Comparison of ENCODE assay signal across 9 cellular contexts in the genomic region with DNA sequence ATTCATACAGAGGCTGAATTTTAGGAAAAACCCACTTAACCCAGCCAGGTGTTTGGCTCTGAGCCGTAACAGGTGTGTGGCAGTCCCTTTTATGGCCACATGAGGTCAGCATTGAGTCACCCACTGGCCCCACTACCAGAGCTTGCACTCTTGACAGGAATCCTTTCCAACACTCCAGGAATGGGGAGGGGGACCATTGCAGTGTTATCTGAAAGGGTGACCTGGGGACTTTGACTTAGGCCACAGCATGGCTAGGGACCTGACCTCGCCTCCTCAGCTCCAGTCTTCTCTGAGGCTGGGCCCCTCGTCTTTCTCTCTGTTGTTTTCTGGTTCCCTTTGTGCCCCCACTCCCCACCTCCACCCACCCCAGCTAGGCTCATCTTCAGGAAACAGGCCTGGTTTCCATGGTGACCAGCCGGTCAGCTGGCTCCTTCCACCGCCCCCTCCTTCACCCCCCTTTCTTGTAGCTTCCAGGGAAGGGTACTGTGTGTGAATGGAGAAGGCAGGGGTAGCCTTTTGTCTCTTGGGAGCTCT. TPM values are rescaled to one million over a fixed set of nuclear protein-coding genes. Genes with fewer than 3 reads are reported as not detected.
DNase-seq lines count a peak whose midpoint lies in the region; ATAC-seq, FAIRE-seq and TF ChIP-seq lines count a peak whose summit lies in the region.
"Had no signal": no experiment of that assay in that cellular context is flagged by ENCODE, and none has a peak within 500 bp of the region (broad histone marks: within the 10 kb centered on the region; RNA-seq: fewer than 3 reads in every experiment).

No MANE protein-coding gene starts in this region.

- H3K27ac ChIP-seq in dorsolateral prefrontal cortex, result peak overlapping the region in 15 of 59 donors; percentile 5 to 96 (median 55)
- H3K27ac ChIP-seq: epithelial cell of prostate had no signal

- intact Hi-C loops in dorsolateral prefrontal cortex (cut with DNase I), result loop anchor here (1.0 to 5.0 kb wide), 5 partner anchors 37 to 119 kb away; partner anchors contain the start of gene CDC5L (in 1 of the 2)

- DNase-seq in activated gamma-delta T cell treated with Interleukin-2 at 50 U/mL for 16 hours (peak; percentile 55), activated gamma-delta T cell (lab: John Stamatoyannopoulos, UW) (no peak), NCI-H1694 (lab: John Stamatoyannopoulos, UW) (peak; percentile 30), dorsolateral prefrontal cortex (peak in 7 of 10 donors; percentile 59 to 78 (median 66)), mucosa of gallbladder (ENCODE audit: low spot score) (peak; percentile 58), urothelium cell line (ENCODE audit: low spot score) (peak; percentile 74)

- TF ChIP-seq CTCF in WI38 (IDR thresholded peaks at IDR 0.05; ENCODE audit: low read depth, low read length) (peak; percentile 97), dorsolateral prefrontal cortex (IDR thresholded peaks at IDR 0.05 in 54 of 56, conservative IDR thresholded peaks at IDR 0.05 in 2 of 56; ENCODE audit: low read depth in 1 of 56, partially characterized antibody in 56 of 56) (peak; percentile 82 to 96 (median 92))

- no peak for ATAC-seq in HG03378 (IDR thresholded peaks at IDR 0.05; ENCODE audit: unreplicated experiment)

- H3K4me3 ChIP-seq in WI38 (ENCODE audit: low read depth, low read length), result no peak overlapping the region
- H3K4me3 ChIP-seq in dorsolateral prefrontal cortex, result no peak overlapping the region

- peaks cover 0 to 26% (median 0%) of the 10 kb centered on the region in 45 donors for H3K27me3 ChIP-seq in dorsolateral prefrontal cortex

- FAIRE-seq in urothelium cell line (lab: Jason Lieb, UNC), result peak; percentile 17

RNA-seq across cellular contexts. Expression of gene TMEM151B, which starts 2.1 kb away (rescaled TPM):
- total RNA-seq in dorsolateral prefrontal cortex, result 100 to 1,000 TPM in 60 of 120 experiments, 10 to 100 TPM in 60; 28.3 to 159 (median 100) TPM
- 0.12 TPM for total RNA-seq in mucosa of gallbladder

RNA-seq across cellular contexts. Expression of gene NFKBIE, which starts 2.8 kb away (rescaled TPM):
- total RNA-seq in dorsolateral prefrontal cortex (10 to 100 TPM in 13 of 120 experiments, 1 to 10 TPM in 107; 2.9 to 14.4 (median 7.5) TPM), mucosa of gallbladder (10.9 TPM)

RNA-seq across cellular contexts. Expression of gene SLC35B2, which starts 10.8 kb away (rescaled TPM):
- 10 to 100 TPM in 119 of 120 experiments, 1 to 10 TPM in 1; 9.6 to 55.6 (median 23.9) TPM for total RNA-seq in dorsolateral prefrontal cortex
- 50.8 TPM for total RNA-seq in mucosa of gallbladder

RNA-seq across cellular contexts. Expression of gene HSP90AB1, which starts 21.3 kb away (rescaled TPM):
- total RNA-seq in dorsolateral prefrontal cortex (1,000 to 10,000 TPM in 53 of 120 experiments, 100 to 1,000 TPM in 67; 482 to 1,543 (median 963) TPM), mucosa of gallbladder (893 TPM)

RNA-seq across cellular contexts. Expression of gene SLC29A1, which starts 44.8 kb away (rescaled TPM):
- 10 to 100 TPM; 22.4 to 79.8 (median 47.2) TPM for total RNA-seq in dorsolateral prefrontal cortex
- 66.1 TPM for total RNA-seq in mucosa of gallbladder

Comparison
In these comparisons a context has a peak if more than half of its experiments do, and no peak if none do; other contexts are left out.
1. RNA of gene TMEM151B, which starts 2.1 kb away (total RNA-seq): 28.3 to 159 TPM in dorsolateral prefrontal cortex; 0.12 TPM in mucosa of gallbladder (single experiment); every median in the first group is over 10 times any median in the second.